In genomic region chr9:21996858-21997257, GRCh38 we compare ENCODE assay signal across 14 cellular contexts. TPM values are rescaled to one million over a fixed set of nuclear protein-coding genes. Genes with fewer than 3 reads are reported as not detected.
DNase-seq lines count a peak whose midpoint lies in the region; ATAC-seq and TF ChIP-seq lines count a peak whose summit lies in the region.
"Had no signal": no experiment of that assay in that cellular context is flagged by ENCODE, and none has a peak within 500 bp of the region (broad histone marks: within the 10 kb centered on the region; RNA-seq: fewer than 3 reads in every experiment).

No MANE protein-coding gene starts in this region.

- TF ChIP-seq POLR2A in thyroid gland (IDR thresholded peaks at IDR 0.05): no peak

- no peak for ATAC-seq in activated B cell treated with CpG ODN at 0.5 μM for 24 hours (ENCODE audit: low read depth)
- ATAC-seq in naive B cell (ENCODE audit: low read depth in 2 of 2): no peak
- no peak for ATAC-seq in GM19035 (IDR thresholded peaks at IDR 0.05; ENCODE audit: unreplicated experiment)
- ATAC-seq: psoas muscle had no signal

- H3K4me3 ChIP-seq in HFF-Myc (replicated peaks; ENCODE audit: low read depth, low read length) (peak overlapping the region; percentile 93), thyroid gland (replicated peaks in 1 of 3) (no peak overlapping the region)
- H3K4me3 ChIP-seq: psoas muscle had no signal

- peaks cover 8 to 12% of the 10 kb centered on the region in 2 donors for H3K4me1 ChIP-seq in thyroid gland

- H3K9me3 ChIP-seq in thyroid gland: no peaks in the 10 kb centered on the region
- H3K9me3 ChIP-seq: psoas muscle, upper lobe of left lung had no signal

- TF ChIP-seq CTCF in HFF-Myc (IDR thresholded peaks at IDR 0.05; ENCODE audit: low read depth, low read length, missing control alignments) (no peak), activated B cell treated with CpG ODN at 0.5 μM for 24 hours (IDR thresholded peaks at IDR 0.05) (no peak), thyroid gland (IDR thresholded peaks at IDR 0.05) (no peak)

- H3K4me3 Mint-ChIP-seq in T-helper 1 cell treated with Interleukin-12 subunit alpha and Interleukin-12 subunit beta and Interleukin-4 antibody, amounts not matched to agents 30 μg/mL and 1 μg/mL, for 36 hours: peak overlapping the region; percentile 99
- peak overlapping the region; percentile 98 for H3K4me3 Mint-ChIP-seq in activated B cell treated with CpG ODN at 0.5 μM for 24 hours
- H3K4me3 Mint-ChIP-seq in naive B cell: peak overlapping the region in 5 of 8 donors; percentile 23 to 100 (median 98)

- no peak for DNase-seq in T-helper 1 cell
- DNase-seq in HFF-Myc (ENCODE audit: extremely low read depth, low read depth): no peak
- DNase-seq in activated B cell treated with CpG ODN at 0.5 μM for 24 hours: no peak
- DNase-seq in naive B cell: no peak
- no peak for DNase-seq in thyroid gland
- DNase-seq in SKM-1 treated with dmso at 0.1 percent for 144 hours (lab: John Stamatoyannopoulos, UW; ENCODE audit: unreplicated experiment): no peak
- DNase-seq: effector memory CD4-positive, alpha-beta T cell; foreskin melanocyte; NCI-H1092; psoas muscle; stimulated activated CD8-positive, alpha-beta memory T cell treated with anti-CD3 and anti-CD28 coated beads, Interleukin-4, amount 100 ng/mL, for 48 hours; upper lobe of left lung had no signal

- peaks cover 12% of the 10 kb centered on the region for H3K36me3 Mint-ChIP-seq in T-helper 1 cell treated with Interleukin-12 subunit alpha and Interleukin-12 subunit beta and Interleukin-4 antibody, amounts not matched to agents 30 μg/mL and 1 μg/mL, for 36 hours (ENCODE audit: low read depth)
- H3K36me3 Mint-ChIP-seq in activated B cell treated with CpG ODN at 0.5 μM for 24 hours (ENCODE audit: low read depth) (peaks cover 6% of the 10 kb centered on the region), naive B cell (no peaks in the 10 kb centered on the region)

- H3K27ac ChIP-seq in thyroid gland: no peak overlapping the region
- H3K27ac ChIP-seq: psoas muscle, upper lobe of left lung had no signal

- peaks cover 16% of the 10 kb centered on the region for H3K4me1 Mint-ChIP-seq in T-helper 1 cell treated with Interleukin-12 subunit alpha and Interleukin-12 subunit beta and Interleukin-4 antibody, amounts not matched to agents 30 μg/mL and 1 μg/mL, for 36 hours (ENCODE audit: low read depth)
- H3K4me1 Mint-ChIP-seq in activated B cell treated with CpG ODN at 0.5 μM for 24 hours: peaks cover 24% of the 10 kb centered on the region
- peaks cover 16 to 23% (median 19%) of the 10 kb centered on the region in 3 donors for H3K4me1 Mint-ChIP-seq in naive B cell

- POLR2A ChIA-PET in activated B cell treated with CpG ODN at 0.5 μM for 24 hours (lab: Charles Lee): interaction anchor here (1.3 to 3.1 kb wide), 2 partner anchors 11 to 12 kb away, joined by 4 to 18 read pairs; partner anchors contain the start of gene CDKN2B

- 85 to 87% methylated on average over 5 of the region's 5 CpGs for WGBS in thyroid gland, 2 donors

- peaks cover 10% of the 10 kb centered on the region for H3K27me3 ChIP-seq in thyroid gland

- CTCF ChIA-PET in activated B cell treated with CpG ODN at 0.5 μM for 24 hours (lab: Charles Lee): interaction anchor here (0.8 to 4.2 kb wide), 2 partner anchors 11 to 12 kb away, joined by 3 to 21 read pairs; partner anchors contain the start of gene CDKN2B

- H3K36me3 ChIP-seq in thyroid gland: no peaks in the 10 kb centered on the region
- H3K36me3 ChIP-seq: upper lobe of left lung had no signal

- H3K9me3 Mint-ChIP-seq in T-helper 1 cell treated with Interleukin-12 subunit alpha and Interleukin-12 subunit beta and Interleukin-4 antibody, amounts not matched to agents 30 μg/mL and 1 μg/mL, for 36 hours: no peaks in the 10 kb centered on the region
- H3K9me3 Mint-ChIP-seq in activated B cell treated with CpG ODN at 0.5 μM for 24 hours (no peaks in the 10 kb centered on the region), naive B cell (no peaks in the 10 kb centered on the region)

- no peak overlapping the region for H3K27ac Mint-ChIP-seq in T-helper 1 cell treated with Interleukin-12 subunit alpha and Interleukin-12 subunit beta and Interleukin-4 antibody, amounts not matched to agents 30 μg/mL and 1 μg/mL, for 36 hours
- no peak overlapping the region for H3K27ac Mint-ChIP-seq in activated B cell treated with CpG ODN at 0.5 μM for 24 hours
- peak overlapping the region in 5 of 6 donors; percentile 1 to 98 (median 39) for H3K27ac Mint-ChIP-seq in naive B cell

- intact Hi-C loops in activated B cell treated with CpG ODN at 0.5 μM for 24 hours (cut with micrococcal nuclease): loop anchor here (5.0 kb wide), 3 partner anchors 615 to 1375 kb away; partner anchors contain the start of genes KLHL9 and MLLT3
- intact Hi-C loops in thyroid gland (cut with DNase I): no loop called here

- peaks cover 57% of the 10 kb centered on the region for H3K27me3 Mint-ChIP-seq in T-helper 1 cell treated with Interleukin-12 subunit alpha and Interleukin-12 subunit beta and Interleukin-4 antibody, amounts not matched to agents 30 μg/mL and 1 μg/mL, for 36 hours (ENCODE audit: low read depth)
- peaks cover 6% of the 10 kb centered on the region for H3K27me3 Mint-ChIP-seq in activated B cell treated with CpG ODN at 0.5 μM for 24 hours
- peaks cover 4 to 38% (median 17%) of the 10 kb centered on the region in 3 donors for H3K27me3 Mint-ChIP-seq in naive B cell

RNA-seq across cellular contexts. Expression of gene CDKN2B-AS1, which starts 2.3 kb away (rescaled TPM):
- total RNA-seq in activated B cell treated with CpG ODN at 0.5 μM for 24 hours (1.3 and 1.4 TPM in 2 replicates), thyroid gland (under 1 TPM in 2 of 4 donors, not detected in 2; 0.38 to 0.56 TPM)
- polyA plus RNA-seq in naive B cell (ENCODE audit: low read depth in 6 of 6): 1 to 10 TPM in 1 of 6 donors, under 1 TPM in 3, not detected in 2; 0.48 to 1.2 (median 0.76) TPM
- polyA plus RNA-seq: psoas muscle had no signal

RNA-seq across cellular contexts. Expression of gene CDKN2A, which starts 2.7 kb away (rescaled TPM):
- total RNA-seq in activated B cell treated with CpG ODN at 0.5 μM for 24 hours (6.7 and 8.5 TPM in 2 replicates), thyroid gland (1 to 10 TPM in 3 of 4 donors, not detected in 1; 1.9 to 2.3 (median 2.1) TPM)
- polyA plus RNA-seq in naive B cell (ENCODE audit: low read depth in 6 of 6): 1 to 10 TPM; 1.3 to 5.6 (median 4.6) TPM

RNA-seq across cellular contexts. Expression of gene CDKN2B, which starts 12.2 kb away (rescaled TPM):
- total RNA-seq in activated B cell treated with CpG ODN at 0.5 μM for 24 hours (0.32 and 0.38 TPM in 2 replicates), thyroid gland (1 to 10 TPM in 2 of 4 donors, under 1 TPM in 2; 0.44 to 2.0 (median 1.2) TPM)
- polyA plus RNA-seq in naive B cell (ENCODE audit: low read depth in 6 of 6): under 1 TPM in 5 of 6 donors, not detected in 1; 0.25 to 0.90 (median 0.43) TPM

Comparison
In these comparisons a context has a peak if more than half of its experiments do, and no peak if none do; other contexts are left out.
1. H3K27ac Mint-ChIP-seq: peak in naive B cell (5 of 6); none in T-helper 1 cell treated with Interleukin-12 subunit alpha and Interleukin-12 subunit beta and Interleukin-4 antibody, amounts not matched to agents 30 μg/mL and 1 μg/mL, for 36 hours (single experiment) and activated B cell treated with CpG ODN at 0.5 μM for 24 hours (single experiment).
2. Peak in every context shown above with its lines, with median percentiles within 50 percentile points of each other: H3K4me3 Mint-ChIP-seq.